Comparison of ENCODE assay signal across 1 cellular context in genomic region chr13:52851153-52851962, GRCh38.
TF ChIP-seq lines count a peak whose summit lies in the region.

No MANE protein-coding gene starts in this region.

TF ChIP-seq in SK-N-SH treated with all-trans-retinoic acid at 6 μM for 48 hours, 23 proteins besides CTCF, POLR2A, EP300 and RAD21 (continued from another document):
- no peak for TF ChIP-seq TSHZ2 (CRISPR knock-in tag; IDR thresholded peaks at IDR 0.05)
- TF ChIP-seq GLIS3 (CRISPR knock-in tag; IDR thresholded peaks at IDR 0.05), result no peak
- no peak for TF ChIP-seq BACH2 (CRISPR knock-in tag; IDR thresholded peaks at IDR 0.05; ENCODE audit: borderline replicate concordance)
- TF ChIP-seq PPARA (CRISPR knock-in tag; IDR thresholded peaks at IDR 0.05; ENCODE audit: borderline replicate concordance), result no peak
- no peak for TF ChIP-seq POU6F1 (CRISPR knock-in tag; IDR thresholded peaks at IDR 0.05; ENCODE audit: borderline replicate concordance, low read depth)
TF ChIP-seq in SK-N-SH treated with all-trans-retinoic acid at 6 μM for 48 hours: peak in this region for 0.
